27 cellular contexts compared by ENCODE assay signal in genomic region chr13:98768522-98768921, GRCh38. TPM values are rescaled to one million over a fixed set of nuclear protein-coding genes. Genes with fewer than 3 reads are reported as not detected.
"Had no signal": no experiment of that assay in that cellular context is flagged by ENCODE, and none has a peak within 500 bp of the region (broad histone marks: within the 10 kb centered on the region; RNA-seq: fewer than 3 reads in every experiment).

No MANE protein-coding gene starts in this region.

- H3K4me1 Mint-ChIP-seq: activated naive CD4-positive, alpha-beta T cell treated with anti-CD3 and anti-CD28 coated beads, Interleukin-2, amount 50 U/mL, for 24 hours; nephron progenitor cell had no signal

- H3K36me3 Mint-ChIP-seq: activated naive CD4-positive, alpha-beta T cell treated with anti-CD3 and anti-CD28 coated beads, Interleukin-2, amount 50 U/mL, for 24 hours; type B pancreatic cell had no signal

- H3K36me3 ChIP-seq: ascending aorta, brain microvascular endothelial cell, esophagus squamous epithelium, heart left ventricle, pancreas, right atrium auricular region, thoracic aorta, vagina, WERI-Rb-1 had no signal

- H3K9me3 Mint-ChIP-seq: activated naive CD4-positive, alpha-beta T cell treated with anti-CD3 and anti-CD28 coated beads, Interleukin-2, amount 50 U/mL, for 24 hours; effector memory CD8-positive, alpha-beta T cell; nephron progenitor cell; type B pancreatic cell had no signal

- ATAC-seq: activated CD8-positive, alpha-beta T cell treated with anti-CD3 and anti-CD28 coated beads, Interleukin-2, amount 10 ng/mL, durations not matched to agents 7 days and 5 days; effector memory CD8-positive, alpha-beta T cell; heart left ventricle; left cardiac atrium; mucosa of descending colon; pancreas; psoas muscle had no signal

- H3K9me3 ChIP-seq: ascending aorta, esophagus squamous epithelium, heart left ventricle, pancreas, psoas muscle, right atrium auricular region, thoracic aorta, vagina had no signal

- DNase-seq: activated CD4-positive, alpha-beta T cell treated with anti-CD3 and anti-CD28 coated beads for 1 hour; activated CD4-positive, alpha-beta T cell treated with anti-CD3 and anti-CD28 coated beads, Interleukin-2, amount 50 U/mL, for 1 hour; activated CD8-positive, alpha-beta T cell treated with anti-CD3 and anti-CD28 coated beads, Interleukin-2, amount 10 ng/mL, durations not matched to agents 7 days and 5 days; activated gamma-delta T cell; brain microvascular endothelial cell; central memory CD4-positive, alpha-beta T cell; effector memory CD8-positive, alpha-beta T cell; esophagus squamous epithelium; heart left ventricle; islet precursor cell; left cardiac atrium; mesenchymal stem cell; mucosa of descending colon; nephron progenitor cell; pancreas; psoas muscle; stimulated activated CD4-positive, alpha-beta T cell treated with anti-CD3 and anti-CD28 coated beads, Interleukin-4, amount 100 ng/mL, for 24 hours; stimulated activated naive CD4-positive, alpha-beta T cell treated with Interleukin-2 at 50 U/mL for 16 hours; WERI-Rb-1 had no signal

- H3K27ac Mint-ChIP-seq: activated CD8-positive, alpha-beta T cell treated with anti-CD3 and anti-CD28 coated beads, Interleukin-2, amount 10 ng/mL, durations not matched to agents 7 days and 5 days; activated naive CD4-positive, alpha-beta T cell treated with anti-CD3 and anti-CD28 coated beads, Interleukin-2, amount 50 U/mL, for 24 hours; activated T-helper 1 cell treated with anti-CD3 and anti-CD28 coated beads, Interleukin-12 subunit alpha, Interleukin-12 subunit beta, Interleukin-2, Interleukin-4 antibody, amounts not matched to agents 30 ng/mL and 10 ng/mL and 1 ng/mL, durations not matched to agents 14 hours and 24 hours and 36 hours; effector memory CD8-positive, alpha-beta T cell; nephron progenitor cell; type B pancreatic cell had no signal

- H3K27ac ChIP-seq: ascending aorta, brain microvascular endothelial cell, esophagus squamous epithelium, heart left ventricle, pancreas, psoas muscle, right atrium auricular region, thoracic aorta, vagina, WERI-Rb-1 had no signal

- H3K4me3 ChIP-seq: ascending aorta, esophagus squamous epithelium, heart left ventricle, mucosa of descending colon, pancreas, psoas muscle, right atrium auricular region, thoracic aorta, vagina had no signal

- H3K27me3 ChIP-seq: ascending aorta, brain microvascular endothelial cell, heart left ventricle, pancreas, right atrium auricular region, vagina had no signal

- H3K4me3 Mint-ChIP-seq: activated CD8-positive, alpha-beta T cell treated with anti-CD3 and anti-CD28 coated beads, Interleukin-2, amount 10 ng/mL, durations not matched to agents 7 days and 5 days; activated naive CD4-positive, alpha-beta T cell treated with anti-CD3 and anti-CD28 coated beads, Interleukin-2, amount 50 U/mL, for 24 hours; activated T-helper 1 cell treated with anti-CD3 and anti-CD28 coated beads, Interleukin-12 subunit alpha, Interleukin-12 subunit beta, Interleukin-2, Interleukin-4 antibody, amounts not matched to agents 30 ng/mL and 10 ng/mL and 1 ng/mL, durations not matched to agents 14 hours and 24 hours and 36 hours; effector memory CD8-positive, alpha-beta T cell; nephron progenitor cell; type B pancreatic cell had no signal

RNA-seq across cellular contexts. Expression of gene SLC15A1, which starts 16.1 kb away (rescaled TPM):
- total RNA-seq: activated CD8-positive, alpha-beta T cell treated with anti-CD3 and anti-CD28 coated beads, Interleukin-2, amount 10 ng/mL, durations not matched to agents 7 days and 5 days; activated T-helper 1 cell treated with anti-CD3 and anti-CD28 coated beads, Interleukin-12 subunit alpha, Interleukin-12 subunit beta, Interleukin-2, Interleukin-4 antibody, amounts not matched to agents 30 ng/mL and 10 ng/mL and 1 ng/mL, durations not matched to agents 14 hours and 24 hours and 36 hours; ascending aorta; dermis microvascular lymphatic vessel endothelial cell; heart left ventricle; left cardiac atrium; psoas muscle; right atrium auricular region; thoracic aorta had no signal
